ENCODE assay signal across 17 cellular contexts in the genomic region with DNA sequence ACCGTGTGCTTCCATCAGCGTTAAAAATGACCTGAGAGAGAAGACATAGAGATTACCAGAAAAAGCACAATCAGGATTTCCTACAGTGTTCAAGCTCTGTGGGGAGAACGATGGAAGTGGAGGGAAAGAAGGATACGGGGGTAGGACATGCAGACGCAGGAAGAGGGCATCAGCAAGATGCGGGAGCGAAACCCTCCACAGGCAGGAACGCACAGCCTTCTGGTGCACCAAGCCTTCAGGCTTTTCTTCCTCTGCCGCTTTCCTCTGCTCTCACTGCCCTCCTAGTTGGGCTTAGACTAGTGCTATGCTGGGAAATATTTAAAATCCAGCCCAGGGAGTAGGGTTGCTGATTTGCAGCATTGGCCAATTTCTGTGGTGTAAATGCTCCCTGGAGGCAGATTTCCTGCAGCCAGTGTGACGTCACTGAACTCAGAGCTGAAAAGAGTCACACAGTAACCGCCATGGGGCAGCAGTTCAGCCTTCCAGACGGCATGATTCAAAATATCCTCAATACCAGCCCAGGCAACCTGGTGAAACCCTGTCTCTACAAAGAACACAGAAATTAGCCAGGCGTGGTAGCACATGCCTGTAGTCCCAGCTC.
DNase-seq lines count a peak whose midpoint lies in the region; TF ChIP-seq lines count a peak whose summit lies in the region.
"Had no signal": no experiment of that assay in that cellular context is flagged by ENCODE, and none has a peak within 500 bp of the region (broad histone marks: within the 10 kb centered on the region; RNA-seq: fewer than 3 reads in every experiment).

No MANE protein-coding gene starts in this region.

- POLR2A ChIA-PET in A673 (lab: Charles Lee; ENCODE audit: low non-redundant PET): no interaction called here
- POLR2A ChIA-PET in HEK293 (lab: Yijun Ruan, JAX): no interaction called here

- CTCF ChIA-PET in A673 (lab: Charles Lee) (no interaction called here), HEK293 (lab: Yijun Ruan, JAX) (no interaction called here)

- DNase-seq in A673 (ENCODE audit: low spot score) (peak; percentile 7), RPMI8226 (peak; percentile 27), nephron progenitor cell (no peak), globus pallidus (ENCODE audit: low spot score) (no peak), NCI-H774 (lab: John Stamatoyannopoulos, UW) (no peak)
- no peak for DNase-seq in T-helper 2 cell treated with Interferon-gamma antibody and Interleukin-4, amounts not matched to agents 5 μg/mL and 100 μg/mL, for 36 hours (ENCODE audit: low spot score)
- DNase-seq: DMS53, GDM1, KG1, NCI-H1105 treated with DMSO at 0.1 percent for 48 hours, NCI-H1694, NCI-H2081, NCI-H2171 treated with DMSO at 0.1 percent for 48 hours, NCI-H524 treated with DMSO at 0.1 percent for 48 hours, SHP77 treated with DMSO at 0.1 percent for 48 hours, SK-N-SH had no signal

- peaks cover 14% of the 10 kb centered on the region for H3K9me3 Mint-ChIP-seq in nephron progenitor cell
- H3K9me3 Mint-ChIP-seq in T-helper 2 cell treated with Interferon-gamma antibody and Interleukin-4, amounts not matched to agents 5 μg/mL and 100 μg/mL, for 36 hours: no peaks in the 10 kb centered on the region

- TF ChIP-seq CTCF in A673 (conservative IDR thresholded peaks at IDR 0.05; ENCODE audit: low read depth, low read length): no peak
- TF ChIP-seq CTCF in HEK293 (tag by site-specific recombination; IDR thresholded peaks at IDR 0.05): no peak
- no peak for TF ChIP-seq CTCF in nephron progenitor cell (IDR thresholded peaks at IDR 0.05)

- H3K27ac Mint-ChIP-seq in nephron progenitor cell: peak overlapping the region; percentile 76
- H3K27ac Mint-ChIP-seq in T-helper 2 cell treated with Interferon-gamma antibody and Interleukin-4, amounts not matched to agents 5 μg/mL and 100 μg/mL, for 36 hours: no peak overlapping the region

- BruUV-seq in A673 (replicated peaks; lab: Mats Ljungman, UMichigan): no TSS peak

- H3K36me3 Mint-ChIP-seq in nephron progenitor cell (ENCODE audit: low read depth): no peaks in the 10 kb centered on the region
- H3K36me3 Mint-ChIP-seq in T-helper 2 cell treated with Interferon-gamma antibody and Interleukin-4, amounts not matched to agents 5 μg/mL and 100 μg/mL, for 36 hours (ENCODE audit: low read depth): no peaks in the 10 kb centered on the region

- no peaks in the 10 kb centered on the region for H3K36me3 ChIP-seq in A673 (ENCODE audit: insufficient read depth, low read length, poor library complexity, severe bottlenecking)
- no peaks in the 10 kb centered on the region for H3K36me3 ChIP-seq in HEK293 (ENCODE audit: control insufficient read depth in 2 of 2, insufficient read depth in 1 of 2, low read length in 2 of 2)

- no peaks in the 10 kb centered on the region for H3K9me3 ChIP-seq in A673 (ENCODE audit: low read depth, low read length, poor library complexity, severe bottlenecking)
- no peaks in the 10 kb centered on the region for H3K9me3 ChIP-seq in HEK293 (ENCODE audit: control insufficient read depth, insufficient read depth, low read depth, low read length)
- H3K9me3 ChIP-seq: SK-N-SH had no signal

- no peak overlapping the region for H3K4me3 Mint-ChIP-seq in nephron progenitor cell
- no peak overlapping the region for H3K4me3 Mint-ChIP-seq in T-helper 2 cell treated with Interferon-gamma antibody and Interleukin-4, amounts not matched to agents 5 μg/mL and 100 μg/mL, for 36 hours

- peaks cover 13% of the 10 kb centered on the region for H3K27me3 ChIP-seq in A673 (replicated peaks; ENCODE audit: insufficient read depth, low read depth, low read length, poor library complexity)

- H3K4me1 ChIP-seq in A673 (ENCODE audit: insufficient read depth, low read length, poor library complexity, severe bottlenecking) (no peaks in the 10 kb centered on the region), HEK293 (ENCODE audit: control insufficient read depth, insufficient read depth, low read length) (no peaks in the 10 kb centered on the region)

- H3K4me1 Mint-ChIP-seq in nephron progenitor cell: peaks cover 24% of the 10 kb centered on the region
- no peaks in the 10 kb centered on the region for H3K4me1 Mint-ChIP-seq in T-helper 2 cell treated with Interferon-gamma antibody and Interleukin-4, amounts not matched to agents 5 μg/mL and 100 μg/mL, for 36 hours (ENCODE audit: low read depth)

- H3K4me3 ChIP-seq in A673 (ENCODE audit: low read depth, low read length, poor library complexity, severe bottlenecking) (no peak overlapping the region), HEK293 (ENCODE audit: low read depth, low read length) (no peak overlapping the region)

- H3K27me3 Mint-ChIP-seq in nephron progenitor cell (ENCODE audit: low read depth, poor library complexity): peaks cover 30% of the 10 kb centered on the region
- H3K27me3 Mint-ChIP-seq in T-helper 2 cell treated with Interferon-gamma antibody and Interleukin-4, amounts not matched to agents 5 μg/mL and 100 μg/mL, for 36 hours (ENCODE audit: low read depth): no peaks in the 10 kb centered on the region

- intact Hi-C loops in A673 (cut with micrococcal nuclease; ENCODE audit: unreplicated experiment): no loop called here

- H3K27ac ChIP-seq in A673 (ENCODE audit: low read depth, low read length, poor library complexity, severe bottlenecking) (no peak overlapping the region), HEK293 (ENCODE audit: extremely low read depth, low read depth, low read length) (no peak overlapping the region)

TF ChIP-seq in HEK293, 187 proteins besides CTCF, POLR2A, EP300 and RAD21:
- peak; percentile 65; the same call in 1 of the 2 replicates for TF ChIP-seq ZNF112 (tag by site-specific recombination; IDR thresholded peaks at IDR 0.05)
- TF ChIP-seq ZNF394 (tag by site-specific recombination; IDR thresholded peaks at IDR 0.05; ENCODE audit: borderline replicate concordance): no peak

Comparison
In these comparisons a context has a peak if more than half of its experiments do, and no peak if none do; other contexts are left out.
1. DNase-seq: peak in A673 (single experiment) and RPMI8226 (single experiment); none in nephron progenitor cell (single experiment), globus pallidus (single experiment), T-helper 2 cell treated with Interferon-gamma antibody and Interleukin-4, amounts not matched to agents 5 μg/mL and 100 μg/mL, for 36 hours (single experiment) and NCI-H774 (single experiment).